ENCODE assay signal across 8 cellular contexts in the genomic region with DNA sequence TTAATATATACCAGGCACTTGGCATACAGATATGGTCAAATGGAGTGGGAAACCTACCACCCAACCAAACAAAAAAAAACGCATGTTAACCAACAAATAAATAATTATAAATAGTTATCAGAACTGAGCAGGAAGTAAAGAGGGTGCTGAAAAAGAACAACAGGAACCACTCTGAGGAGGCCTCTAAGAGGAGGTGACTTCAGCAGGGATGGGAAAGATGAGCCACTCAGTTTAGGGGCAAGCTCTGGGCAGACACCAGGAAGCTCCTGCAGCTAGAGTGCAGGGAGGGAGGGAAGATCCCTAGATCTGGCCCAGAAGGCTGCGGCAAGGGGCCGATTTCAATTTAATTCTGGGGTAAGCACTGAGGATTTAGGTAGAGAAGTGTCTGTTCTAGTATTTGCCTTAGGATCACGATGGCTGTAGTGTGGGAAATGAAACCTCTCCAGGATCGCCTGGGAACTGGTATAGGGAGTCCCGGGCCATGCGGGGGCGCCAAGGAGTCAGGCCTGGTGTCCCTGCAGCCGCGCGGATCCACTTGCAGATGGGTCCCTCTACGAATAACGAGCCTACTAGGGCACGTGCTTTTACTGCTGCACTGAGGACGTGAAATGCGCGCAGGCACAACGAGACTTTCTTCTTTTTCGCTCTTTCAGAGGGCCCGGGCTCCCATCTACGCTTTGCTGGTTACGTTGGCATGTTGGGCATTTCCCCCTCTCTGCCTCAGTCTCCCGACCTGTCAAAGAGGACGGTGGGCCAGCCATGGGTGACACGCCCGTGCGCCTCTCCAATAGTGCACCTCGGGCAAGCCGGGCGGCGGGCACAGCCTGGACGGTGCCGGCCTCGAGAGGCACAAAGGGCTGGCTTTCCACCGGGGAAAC. TPM values are rescaled to one million over a fixed set of nuclear protein-coding genes. Genes with fewer than 3 reads are reported as not detected.
A peak's percentile ranks its signal among the peaks of the same experiment; 100 is the strongest.
DNase-seq lines count a peak whose midpoint lies in the region; ATAC-seq and TF ChIP-seq lines count a peak whose summit lies in the region.

No MANE protein-coding gene starts in this region.

- intact Hi-C loops in activated CD4-positive, alpha-beta T cell treated with anti-CD3 and anti-CD28 coated beads, Interleukin-2, amount 10 ng/mL, durations not matched to agents 24 days and 14 days (cut with micrococcal nuclease) = loop anchor here (2.0 to 5.0 kb wide), 2 partner anchors 64 to 86 kb away; no protein-coding TSS in a partner anchor

- H3K27me3 Mint-ChIP-seq in activated CD4-positive, alpha-beta T cell treated with anti-CD3 and anti-CD28 coated beads, Interleukin-2, amount 10 ng/mL, durations not matched to agents 24 days and 14 days = peaks cover 4% of the 10 kb centered on the region

- H3K4me3 ChIP-seq in HEK293 (ENCODE audit: low read depth, low read length) (peak overlapping the region; percentile 72), coronary artery (peak overlapping the region; percentile 86)

- ATAC-seq in HG02759 (IDR thresholded peaks at IDR 0.05; ENCODE audit: unreplicated experiment) = no peak

- DNase-seq in C1 segment of cervical spinal cord (lab: John Stamatoyannopoulos, UW) (peak in 13 of 14 donors; percentile 49 to 87 (median 79)), NCI-H524 (lab: John Stamatoyannopoulos, UW) (peak; percentile 76 to 90), coronary artery (ENCODE audit: low spot score) (peak; percentile 95)
- peak; percentile 90 for DNase-seq in activated CD4-positive, alpha-beta T cell treated with anti-CD3 and anti-CD28 coated beads, Interleukin-2, amount 10 ng/mL, durations not matched to agents 24 days and 14 days
- DNase-seq in stimulated activated CD4-positive, alpha-beta T cell treated with anti-CD3 and anti-CD28 coated beads, Interleukin-15, amount 100 ng/mL, for 24 hours = peak; percentile 83

- no peaks in the 10 kb centered on the region for H3K9me3 ChIP-seq in HEK293 (ENCODE audit: control insufficient read depth, insufficient read depth, low read depth, low read length)

- POLR2A ChIA-PET in HEK293 (lab: Yijun Ruan, JAX) = no interaction called here

- peak; percentile 83 for TF ChIP-seq CTCF in HEK293 (tag by site-specific recombination; IDR thresholded peaks at IDR 0.05)
- TF ChIP-seq CTCF in coronary artery (IDR thresholded peaks at IDR 0.05) = peak; percentile 73

- H3K4me1 Mint-ChIP-seq in activated CD4-positive, alpha-beta T cell treated with anti-CD3 and anti-CD28 coated beads, Interleukin-2, amount 10 ng/mL, durations not matched to agents 24 days and 14 days = peaks cover 40% of the 10 kb centered on the region

- peak overlapping the region; percentile 88 for H3K27ac Mint-ChIP-seq in activated CD4-positive, alpha-beta T cell treated with anti-CD3 and anti-CD28 coated beads, Interleukin-2, amount 10 ng/mL, durations not matched to agents 24 days and 14 days

- H3K4me1 ChIP-seq in HEK293 (ENCODE audit: control insufficient read depth, insufficient read depth, low read length) = no peaks in the 10 kb centered on the region

- no peaks in the 10 kb centered on the region for H3K27me3 ChIP-seq in layer of hippocampus (ENCODE audit: control insufficient read depth, insufficient read depth, low read length)

- H3K27ac ChIP-seq in HEK293 (ENCODE audit: extremely low read depth, low read depth, low read length) = peak overlapping the region; percentile 85; the same call in 1 of the 2 replicates
- peak overlapping the region; percentile 91 to 94 for H3K27ac ChIP-seq in coronary artery
- peak overlapping the region; percentile 42 for H3K27ac ChIP-seq in layer of hippocampus (ENCODE audit: low read depth, low read length)

- H3K36me3 ChIP-seq in HEK293 (ENCODE audit: control insufficient read depth in 2 of 2, insufficient read depth in 1 of 2, low read length in 2 of 2) = peaks cover 0 to 2% of the 10 kb centered on the region in 2 experiments; a peak in 1 of 3 replicates

- H3K9me3 Mint-ChIP-seq in activated CD4-positive, alpha-beta T cell treated with anti-CD3 and anti-CD28 coated beads, Interleukin-2, amount 10 ng/mL, durations not matched to agents 24 days and 14 days = no peaks in the 10 kb centered on the region

- H3K36me3 Mint-ChIP-seq in activated CD4-positive, alpha-beta T cell treated with anti-CD3 and anti-CD28 coated beads, Interleukin-2, amount 10 ng/mL, durations not matched to agents 24 days and 14 days (ENCODE audit: low read depth) = peaks cover 20% of the 10 kb centered on the region

- CTCF ChIA-PET in HEK293 (lab: Yijun Ruan, JAX) = interaction anchor here (0.7 to 1.3 kb wide), 2 partner anchors 62 to 836 kb away, joined by 3 read pairs; no protein-coding TSS in a partner anchor

- peak overlapping the region; percentile 71 for H3K4me3 Mint-ChIP-seq in activated CD4-positive, alpha-beta T cell treated with anti-CD3 and anti-CD28 coated beads, Interleukin-2, amount 10 ng/mL, durations not matched to agents 24 days and 14 days

TF ChIP-seq in HEK293, 187 proteins besides CTCF, POLR2A, EP300 and RAD21 (continues in another document):
- TF ChIP-seq ZNF239 (tag by site-specific recombination; IDR thresholded peaks at IDR 0.05) (no peak), GLIS2 (tag by site-specific recombination; IDR thresholded peaks at IDR 0.05) (no peak), ZBTB8A (tag by site-specific recombination; IDR thresholded peaks at IDR 0.05) (peak; percentile 92; the same call in 1 of the 2 replicates), ZNF433 (tag by site-specific recombination; IDR thresholded peaks at IDR 0.05; ENCODE audit: low read depth) (no peak), ZNF398 (tag by site-specific recombination; IDR thresholded peaks at IDR 0.05) (peak; percentile 33), ZNF558 (tag by site-specific recombination; IDR thresholded peaks at IDR 0.05) (no peak), ZNF626 (tag by site-specific recombination; IDR thresholded peaks at IDR 0.05) (no peak), ZBTB26 (tag by site-specific recombination; optimal IDR thresholded peaks at IDR 0.05) (peak; percentile 70), ZBTB20 (tag by site-specific recombination; IDR thresholded peaks at IDR 0.05) (peak; percentile 83), ZNF792 (tag by site-specific recombination; IDR thresholded peaks at IDR 0.05) (no peak), HIC1 (tag by site-specific recombination; IDR thresholded peaks at IDR 0.05) (peak; percentile 78), ZNF302 (tag by site-specific recombination; IDR thresholded peaks at IDR 0.05; ENCODE audit: low read depth) (no peak), REPIN1 (tag by site-specific recombination; IDR thresholded peaks at IDR 0.05; ENCODE audit: low read depth) (no peak), ZXDB (tag by site-specific recombination; IDR thresholded peaks at IDR 0.05) (peak; percentile 64), ZNF837 (tag by site-specific recombination; IDR thresholded peaks at IDR 0.05) (no peak), ZNF140 (tag by site-specific recombination; IDR thresholded peaks at IDR 0.05) (no peak)
- TF ChIP-seq, protein P1, sequence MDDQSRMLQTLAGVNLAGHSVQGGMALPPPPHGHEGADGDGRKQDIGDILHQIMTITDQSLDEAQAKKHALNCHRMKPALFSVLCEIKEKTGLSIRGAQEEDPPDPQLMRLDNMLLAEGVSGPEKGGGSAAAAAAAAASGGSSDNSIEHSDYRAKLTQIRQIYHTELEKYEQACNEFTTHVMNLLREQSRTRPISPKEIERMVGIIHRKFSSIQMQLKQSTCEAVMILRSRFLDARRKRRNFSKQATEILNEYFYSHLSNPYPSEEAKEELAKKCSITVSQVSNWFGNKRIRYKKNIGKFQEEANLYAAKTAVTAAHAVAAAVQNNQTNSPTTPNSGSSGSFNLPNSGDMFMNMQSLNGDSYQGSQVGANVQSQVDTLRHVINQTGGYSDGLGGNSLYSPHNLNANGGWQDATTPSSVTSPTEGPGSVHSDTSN (CRISPR knock-in tag; IDR thresholded peaks at IDR 0.05) = no peak

RNA-seq across cellular contexts. Expression of gene LIMD1, which starts 1.5 kb away (rescaled TPM):
- total RNA-seq in activated CD4-positive, alpha-beta T cell treated with anti-CD3 and anti-CD28 coated beads, Interleukin-2, amount 10 ng/mL, durations not matched to agents 24 days and 14 days = 36.2 and 39.8 TPM in 2 replicates

Comparison
In these comparisons a context has a peak if more than half of its experiments do, and no peak if none do; other contexts are left out.
1. H3K27ac ChIP-seq: peak in every context shown above with its lines; median percentile 92 in coronary artery; 85 in HEK293; 42 in layer of hippocampus.